Comparison of ENCODE assay signal across 14 cellular contexts in genomic region chr2:133434962-133435668, GRCh38.
DNase-seq lines count a peak whose midpoint lies in the region; ATAC-seq, FAIRE-seq and TF ChIP-seq lines count a peak whose summit lies in the region.
"Had no signal": no experiment of that assay in that cellular context is flagged by ENCODE, and none has a peak within 500 bp of the region (broad histone marks: within the 10 kb centered on the region; RNA-seq: fewer than 3 reads in every experiment).

No MANE protein-coding gene starts in this region.

- peaks cover 34% of the 10 kb centered on the region for H3K4me1 ChIP-seq in keratinocyte (ENCODE audit: control insufficient read depth, extremely low read depth, insufficient read depth, low read length)

- TF ChIP-seq CTCF in C4-2B (conservative IDR thresholded peaks at IDR 0.05) = peak; percentile 25; the same call in 1 of the 2 replicates
- peak; percentile 31 to 41 (median 34) for TF ChIP-seq CTCF in keratinocyte (optimal IDR thresholded peaks at IDR 0.05 in 1 of 3, IDR thresholded peaks at IDR 0.05 in 1 of 3, conservative IDR thresholded peaks at IDR 0.05 in 1 of 3; ENCODE audit: extremely low read depth in 1 of 3, insufficient read depth in 2 of 3, low read length in 3 of 3)

- H3K27ac ChIP-seq in C4-2B = no peak overlapping the region
- H3K27ac ChIP-seq in keratinocyte (ENCODE audit: control insufficient read depth, insufficient read depth, low read length) = peak overlapping the region; percentile 24

- ATAC-seq in SK-N-SH treated with all-trans-retinoic acid at 6 μM for 48 hours (peak; percentile 64), HG02852 (IDR thresholded peaks at IDR 0.05; ENCODE audit: unreplicated experiment) (no peak), GM21576 (IDR thresholded peaks at IDR 0.05; ENCODE audit: unreplicated experiment) (no peak)
- ATAC-seq: activated CD8-positive, alpha-beta T cell treated with anti-CD3 and anti-CD28 coated beads for 36 hours; stimulated activated memory B cell treated with anti-CD40 and anti-IgM and Interleukin-4, amounts not matched to agents 10 μg/mL and 1 μg/mL and 100 μg/mL, for 72 hours had no signal

- no peaks in the 10 kb centered on the region for H4K20me1 ChIP-seq in keratinocyte (ENCODE audit: control insufficient read depth, extremely low read depth, insufficient read depth, low read length)

- DNase-seq in M059J (ENCODE audit: low read depth) = peak; percentile 98
- peak; percentile 33 for DNase-seq in keratinocyte (ENCODE audit: low read depth, low spot score)
- DNase-seq in NCI-H2196 (lab: John Stamatoyannopoulos, UW; ENCODE audit: unreplicated experiment) = no peak
- no peak for DNase-seq in effector CD4-positive, alpha-beta T cell
- DNase-seq: activated CD8-positive, alpha-beta T cell treated with anti-CD3 and anti-CD28 coated beads for 36 hours; retina had no signal

- dilution Hi-C loops in keratinocyte (cut with MboI; ENCODE audit: extremely low pct_ligation_motif_present, low sequenced_read_pairs) = no loop called here

- H3K9ac ChIP-seq in keratinocyte (ENCODE audit: control insufficient read depth, extremely low read depth, insufficient read depth, low read length) = no peak overlapping the region

- H3K4me2 ChIP-seq in keratinocyte (ENCODE audit: control insufficient read depth, extremely low read depth, insufficient read depth, low read depth, low read length) = no peak overlapping the region

- no peaks in the 10 kb centered on the region for H3K27me3 ChIP-seq in keratinocyte (ENCODE audit: control insufficient read depth, extremely low read depth, insufficient read depth, low read length)

- no peaks in the 10 kb centered on the region for H3K9me3 ChIP-seq in keratinocyte (ENCODE audit: control insufficient read depth, low read depth, low read length)

- no peak overlapping the region for H3K4me3 ChIP-seq in keratinocyte (ENCODE audit: control insufficient read depth in 2 of 3, extremely low read depth in 1 of 3, insufficient read depth in 2 of 3, low read depth in 1 of 3, low read length in 3 of 3)

- no peaks in the 10 kb centered on the region for H3K9me1 ChIP-seq in keratinocyte (ENCODE audit: control insufficient read depth, extremely low read depth, insufficient read depth, low read length)

- no peaks in the 10 kb centered on the region for H3K79me2 ChIP-seq in keratinocyte (ENCODE audit: control insufficient read depth, insufficient read depth, low read length)

- no peaks in the 10 kb centered on the region for H3K36me3 ChIP-seq in keratinocyte (ENCODE audit: control insufficient read depth in 2 of 2, extremely low read depth in 1 of 2, insufficient read depth in 2 of 2, low read length in 2 of 2)

- FAIRE-seq in keratinocyte (lab: Jason Lieb, UNC) = peak; percentile 73
- FAIRE-seq: colon, G401.6, islet of Langerhans had no signal

- no peak overlapping the region for H2AFZ ChIP-seq in keratinocyte (ENCODE audit: control insufficient read depth, low read length)

TF ChIP-seq in SK-N-SH treated with all-trans-retinoic acid at 6 μM for 48 hours, 23 proteins besides CTCF, POLR2A, EP300 and RAD21:
- TF ChIP-seq ISL1 (CRISPR knock-in tag; IDR thresholded peaks at IDR 0.05) (peak; percentile 75), GLIS3 (CRISPR knock-in tag; IDR thresholded peaks at IDR 0.05) (no peak), ZNF565 (CRISPR knock-in tag; conservative IDR thresholded peaks at IDR 0.05; ENCODE audit: low read depth) (no peak), ZNF70 (CRISPR knock-in tag; IDR thresholded peaks at IDR 0.05) (peak; percentile 45; the same call in 1 of the 2 replicates), ZFP3 (CRISPR knock-in tag; IDR thresholded peaks at IDR 0.05) (no peak), BACH2 (CRISPR knock-in tag; IDR thresholded peaks at IDR 0.05; ENCODE audit: borderline replicate concordance) (no peak), RARB (CRISPR knock-in tag; IDR thresholded peaks at IDR 0.05) (no peak)
- TF ChIP-seq, protein P1, sequence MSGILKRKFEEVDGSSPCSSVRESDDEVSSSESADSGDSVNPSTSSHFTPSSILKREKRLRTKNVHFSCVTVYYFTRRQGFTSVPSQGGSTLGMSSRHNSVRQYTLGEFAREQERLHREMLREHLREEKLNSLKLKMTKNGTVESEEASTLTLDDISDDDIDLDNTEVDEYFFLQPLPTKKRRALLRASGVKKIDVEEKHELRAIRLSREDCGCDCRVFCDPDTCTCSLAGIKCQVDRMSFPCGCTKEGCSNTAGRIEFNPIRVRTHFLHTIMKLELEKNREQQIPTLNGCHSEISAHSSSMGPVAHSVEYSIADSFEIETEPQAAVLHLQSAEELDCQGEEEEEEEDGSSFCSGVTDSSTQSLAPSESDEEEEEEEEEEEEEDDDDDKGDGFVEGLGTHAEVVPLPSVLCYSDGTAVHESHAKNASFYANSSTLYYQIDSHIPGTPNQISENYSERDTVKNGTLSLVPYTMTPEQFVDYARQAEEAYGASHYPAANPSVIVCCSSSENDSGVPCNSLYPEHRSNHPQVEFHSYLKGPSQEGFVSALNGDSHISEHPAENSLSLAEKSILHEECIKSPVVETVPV (CRISPR knock-in tag; IDR thresholded peaks at IDR 0.05) = peak; percentile 21; the same call in 1 of the 2 replicates
- TF ChIP-seq, protein P2, sequence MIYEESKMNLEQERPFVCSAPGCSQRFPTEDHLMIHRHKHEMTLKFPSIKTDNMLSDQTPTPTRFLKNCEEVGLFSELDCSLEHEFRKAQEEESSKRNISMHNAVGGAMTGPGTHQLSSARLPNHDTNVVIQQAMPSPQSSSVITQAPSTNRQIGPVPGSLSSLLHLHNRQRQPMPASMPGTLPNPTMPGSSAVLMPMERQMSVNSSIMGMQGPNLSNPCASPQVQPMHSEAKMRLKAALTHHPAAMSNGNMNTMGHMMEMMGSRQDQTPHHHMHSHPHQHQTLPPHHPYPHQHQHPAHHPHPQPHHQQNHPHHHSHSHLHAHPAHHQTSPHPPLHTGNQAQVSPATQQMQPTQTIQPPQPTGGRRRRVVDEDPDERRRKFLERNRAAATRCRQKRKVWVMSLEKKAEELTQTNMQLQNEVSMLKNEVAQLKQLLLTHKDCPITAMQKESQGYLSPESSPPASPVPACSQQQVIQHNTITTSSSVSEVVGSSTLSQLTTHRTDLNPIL (CRISPR knock-in tag; IDR thresholded peaks at IDR 0.05; ENCODE audit: low read depth) = 0 out of 2 replicates have a peak, but pooled peaks have one; percentile 21
- TF ChIP-seq, protein P3, sequence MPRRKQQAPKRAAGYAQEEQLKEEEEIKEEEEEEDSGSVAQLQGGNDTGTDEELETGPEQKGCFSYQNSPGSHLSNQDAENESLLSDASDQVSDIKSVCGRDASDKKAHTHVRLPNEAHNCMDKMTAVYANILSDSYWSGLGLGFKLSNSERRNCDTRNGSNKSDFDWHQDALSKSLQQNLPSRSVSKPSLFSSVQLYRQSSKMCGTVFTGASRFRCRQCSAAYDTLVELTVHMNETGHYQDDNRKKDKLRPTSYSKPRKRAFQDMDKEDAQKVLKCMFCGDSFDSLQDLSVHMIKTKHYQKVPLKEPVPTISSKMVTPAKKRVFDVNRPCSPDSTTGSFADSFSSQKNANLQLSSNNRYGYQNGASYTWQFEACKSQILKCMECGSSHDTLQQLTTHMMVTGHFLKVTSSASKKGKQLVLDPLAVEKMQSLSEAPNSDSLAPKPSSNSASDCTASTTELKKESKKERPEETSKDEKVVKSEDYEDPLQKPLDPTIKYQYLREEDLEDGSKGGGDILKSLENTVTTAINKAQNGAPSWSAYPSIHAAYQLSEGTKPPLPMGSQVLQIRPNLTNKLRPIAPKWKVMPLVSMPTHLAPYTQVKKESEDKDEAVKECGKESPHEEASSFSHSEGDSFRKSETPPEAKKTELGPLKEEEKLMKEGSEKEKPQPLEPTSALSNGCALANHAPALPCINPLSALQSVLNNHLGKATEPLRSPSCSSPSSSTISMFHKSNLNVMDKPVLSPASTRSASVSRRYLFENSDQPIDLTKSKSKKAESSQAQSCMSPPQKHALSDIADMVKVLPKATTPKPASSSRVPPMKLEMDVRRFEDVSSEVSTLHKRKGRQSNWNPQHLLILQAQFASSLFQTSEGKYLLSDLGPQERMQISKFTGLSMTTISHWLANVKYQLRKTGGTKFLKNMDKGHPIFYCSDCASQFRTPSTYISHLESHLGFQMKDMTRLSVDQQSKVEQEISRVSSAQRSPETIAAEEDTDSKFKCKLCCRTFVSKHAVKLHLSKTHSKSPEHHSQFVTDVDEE (CRISPR knock-in tag; IDR thresholded peaks at IDR 0.05) = 0 out of 2 replicates have a peak, but pooled peaks have one; percentile 8
TF ChIP-seq in SK-N-SH treated with all-trans-retinoic acid at 6 μM for 48 hours: peak in this region for 5.

Comparison
In these comparisons a context has a peak if more than half of its experiments do, and no peak if none do; other contexts are left out.
1. DNase-seq: peak in M059J (single experiment) and keratinocyte (single experiment); none in NCI-H2196 (single experiment) and effector CD4-positive, alpha-beta T cell (single experiment).